17 cellular contexts compared by ENCODE assay signal in genomic region chr9:13974891-13975290, GRCh38.
DNase-seq lines count a peak whose midpoint lies in the region; ATAC-seq and TF ChIP-seq lines count a peak whose summit lies in the region.
"Had no signal": no experiment of that assay in that cellular context is flagged by ENCODE, and none has a peak within 500 bp of the region (broad histone marks: within the 10 kb centered on the region; RNA-seq: fewer than 3 reads in every experiment).

No MANE protein-coding gene starts in this region.

- ATAC-seq in SK-N-SH treated with all-trans-retinoic acid at 6 μM for 48 hours: peak; percentile 21; the same call in 2 of the 3 replicates
- ATAC-seq: GM23338 had no signal

- H3K9ac ChIP-seq in MM.1S (ENCODE audit: low read length): no peak overlapping the region

- no peaks in the 10 kb centered on the region for H3F3A ChIP-seq in MM.1S (ENCODE audit: insufficient read depth, low read length)

- no peak overlapping the region for H3K4me2 ChIP-seq in MM.1S (ENCODE audit: low read depth, low read length)
- H3K4me2 ChIP-seq: GM23338 had no signal

- no peaks in the 10 kb centered on the region for H4K20me1 ChIP-seq in MM.1S (ENCODE audit: insufficient read depth, low read length)

- H3K4me1 ChIP-seq in MM.1S (ENCODE audit: low read length): no peaks in the 10 kb centered on the region

- H3K36me3 ChIP-seq in kidney epithelial cell (ENCODE audit: control insufficient read depth, insufficient read depth, low read length): no peaks in the 10 kb centered on the region
- H3K36me3 ChIP-seq in MM.1S (replicated peaks; ENCODE audit: insufficient read depth, low read length): no peaks in the 10 kb centered on the region

- in situ Hi-C loops in ACHN (cut with HindIII; ENCODE audit: low pct_ligation_motif_present, low pct_unique_long_range_greater_than_20kb, low sequenced_read_pairs): no loop called here

- H3K9me2 ChIP-seq in MM.1S (replicated peaks; ENCODE audit: insufficient read depth, low read length): no peaks in the 10 kb centered on the region

- no peak for TF ChIP-seq CTCF in kidney epithelial cell (IDR thresholded peaks at IDR 0.05; ENCODE audit: insufficient read depth, low read length, poor library complexity, severe bottlenecking)
- TF ChIP-seq CTCF in MM.1S (IDR thresholded peaks at IDR 0.05; ENCODE audit: low read length): no peak

- H2AFZ ChIP-seq in MM.1S (ENCODE audit: low read length): no peak overlapping the region
- H2AFZ ChIP-seq: GM23338 had no signal

- no peaks in the 10 kb centered on the region for H3K9me3 ChIP-seq in MM.1S (replicated peaks; ENCODE audit: insufficient read depth, low read length)

- H3K79me2 ChIP-seq in MM.1S (ENCODE audit: low read length): no peaks in the 10 kb centered on the region

- no peaks in the 10 kb centered on the region for H3K27me3 ChIP-seq in kidney epithelial cell (ENCODE audit: control insufficient read depth, insufficient read depth, low read length)
- H3K27me3 ChIP-seq in MM.1S (replicated peaks; ENCODE audit: insufficient read depth, low read length): no peaks in the 10 kb centered on the region

- no peak overlapping the region for H3K4me3 ChIP-seq in kidney epithelial cell (ENCODE audit: low read depth, low read length)
- no peak overlapping the region for H3K4me3 ChIP-seq in MM.1S (ENCODE audit: low read length)
- H3K4me3 ChIP-seq: GM23338, SK-N-MC had no signal

- DNase-seq in ACHN (peak; percentile 80), HK-2 (ENCODE audit: unreplicated experiment) (peak; percentile 60), kidney epithelial cell (ENCODE audit: low read depth) (peak; percentile 73), NCI-H82 (lab: John Stamatoyannopoulos, UW) (no peak), MM.1S (no peak), NCI-H774 (lab: John Stamatoyannopoulos, UW) (no peak), HCEC 1CT (no peak)
- DNase-seq: 8988T; Calu3; Kasumi-1; NCI-H1417 treated with DMSO at 0.1 percent for 48 hours; NCI-H2081; NCI-H524 treated with DMSO at 0.1 percent for 48 hours; NK-92 treated with Interleukin-12 subunit alpha and Interleukin-12 subunit beta, amount 100 ng/mL, for 24 hours had no signal

- H3K27ac ChIP-seq in MM.1S (ENCODE audit: low read length): no peak overlapping the region
- H3K27ac ChIP-seq: SK-N-MC had no signal

TF ChIP-seq in SK-N-SH treated with all-trans-retinoic acid at 6 μM for 48 hours, 23 proteins besides CTCF, POLR2A, EP300 and RAD21:
- TF ChIP-seq CREB5 (CRISPR knock-in tag; IDR thresholded peaks at IDR 0.05; ENCODE audit: low read depth): no peak
- TF ChIP-seq ZNF565 (CRISPR knock-in tag; conservative IDR thresholded peaks at IDR 0.05; ENCODE audit: low read depth): no peak
- TF ChIP-seq ZNF8 (CRISPR knock-in tag; IDR thresholded peaks at IDR 0.05): no peak
- no peak for TF ChIP-seq TOX (CRISPR knock-in tag; IDR thresholded peaks at IDR 0.05; ENCODE audit: borderline replicate concordance)
- TF ChIP-seq ARNTL (CRISPR knock-in tag; IDR thresholded peaks at IDR 0.05; ENCODE audit: borderline replicate concordance, low read depth): no peak
- TF ChIP-seq PATZ1 (CRISPR knock-in tag; IDR thresholded peaks at IDR 0.05; ENCODE audit: borderline replicate concordance): no peak
- no peak for TF ChIP-seq ZFP3 (CRISPR knock-in tag; IDR thresholded peaks at IDR 0.05)
- no peak for TF ChIP-seq ZC3H10 (CRISPR knock-in tag; IDR thresholded peaks at IDR 0.05)
- no peak for TF ChIP-seq TSHZ2 (CRISPR knock-in tag; IDR thresholded peaks at IDR 0.05)
- no peak for TF ChIP-seq CSRNP3 (CRISPR knock-in tag; IDR thresholded peaks at IDR 0.05)
- TF ChIP-seq GLIS3 (CRISPR knock-in tag; IDR thresholded peaks at IDR 0.05): no peak
- no peak for TF ChIP-seq TCF4 (CRISPR knock-in tag; IDR thresholded peaks at IDR 0.05; ENCODE audit: borderline replicate concordance)
- TF ChIP-seq ZNF70 (CRISPR knock-in tag; IDR thresholded peaks at IDR 0.05): no peak
- no peak for TF ChIP-seq ESRRG (CRISPR knock-in tag; IDR thresholded peaks at IDR 0.05)
- TF ChIP-seq BACH2 (CRISPR knock-in tag; IDR thresholded peaks at IDR 0.05; ENCODE audit: borderline replicate concordance): no peak
- no peak for TF ChIP-seq OSR1 (CRISPR knock-in tag; IDR thresholded peaks at IDR 0.05)
- no peak for TF ChIP-seq POU6F1 (CRISPR knock-in tag; IDR thresholded peaks at IDR 0.05; ENCODE audit: borderline replicate concordance, low read depth)
- TF ChIP-seq SNAI2 (CRISPR knock-in tag; IDR thresholded peaks at IDR 0.05): no peak

Comparison
In these comparisons a context has a peak if more than half of its experiments do, and no peak if none do; other contexts are left out.
1. DNase-seq: peak in ACHN (single experiment), HK-2 (single experiment) and kidney epithelial cell (single experiment); none in NCI-H82 (single experiment), MM.1S (single experiment), NCI-H774 (single experiment) and HCEC 1CT (single experiment).